ENCODE assay signal across 18 cellular contexts in genomic region chr7:114934758-114935157, GRCh38. TPM values are rescaled to one million over a fixed set of nuclear protein-coding genes. Genes with fewer than 3 reads are reported as not detected.
DNase-seq lines count a peak whose midpoint lies in the region; ATAC-seq, FAIRE-seq and TF ChIP-seq lines count a peak whose summit lies in the region.
"Had no signal": no experiment of that assay in that cellular context is flagged by ENCODE, and none has a peak within 500 bp of the region (broad histone marks: within the 10 kb centered on the region; RNA-seq: fewer than 3 reads in every experiment).

No MANE protein-coding gene starts in this region.

- H3K4me3 ChIP-seq in esophagus muscularis mucosa: no peak overlapping the region
- H3K4me3 ChIP-seq: PC-9, right atrium auricular region had no signal

- no peaks in the 10 kb centered on the region for H3K9me3 ChIP-seq in esophagus muscularis mucosa
- H3K9me3 ChIP-seq: right atrium auricular region had no signal

- H3K27me3 ChIP-seq in esophagus muscularis mucosa: no peaks in the 10 kb centered on the region
- H3K27me3 ChIP-seq: right atrium auricular region had no signal

- no peak overlapping the region for H3K27ac ChIP-seq in esophagus muscularis mucosa (replicated peaks in 1 of 4)
- H3K27ac ChIP-seq: PC-9 had no signal

- no peak for TF ChIP-seq EP300 in esophagus muscularis mucosa (IDR thresholded peaks at IDR 0.05)

- DNase-seq in Right ventricle myocardium superior: no peak
- DNase-seq in cardiac septum (ENCODE audit: low spot score): no peak
- no peak for DNase-seq in RCC 7860 (ENCODE audit: low spot score)
- peak; percentile 46 for DNase-seq in fibroblast of gingiva (ENCODE audit: low read depth)
- DNase-seq in NCI-H1436 treated with DMSO at 0.1 percent for 48 hours (lab: John Stamatoyannopoulos, UW): no peak
- no peak for DNase-seq in esophagus muscularis mucosa (ENCODE audit: extremely low spot score)
- DNase-seq in NCI-H1694 treated with DMSO at 0.1 percent for 48 hours (lab: John Stamatoyannopoulos, UW): no peak
- DNase-seq: activated CD4-positive, alpha-beta T cell treated with anti-CD3 and anti-CD28 coated beads for 48 hours; activated naive CD8-positive, alpha-beta T cell treated with anti-CD3 and anti-CD28 coated beads, Interleukin-2, amount 10 ng/mL, durations not matched to agents 7 days and 5 days; dermis blood vessel endothelial cell; DND-41; NCI-H1105; occipital lobe; PC-9 had no signal

- FAIRE-seq in RCC 7860 (lab: Jason Lieb, UNC): peak; percentile 35
- FAIRE-seq: TTC549 had no signal

- intact Hi-C loops in Right ventricle myocardium superior (cut with DNase I) (no loop called here), cardiac septum (cut with DNase I) (no loop called here), esophagus muscularis mucosa (cut with DNase I) (no loop called here)

- peaks cover 16 to 84% (median 70%) of the 10 kb centered on the region in 4 donors for H3K4me1 ChIP-seq in esophagus muscularis mucosa

- 100% methylated on average over 1 of the region's 1 CpG for WGBS in esophagus muscularis mucosa

- TF ChIP-seq POLR2A in esophagus muscularis mucosa (IDR thresholded peaks at IDR 0.05; ENCODE audit: low read depth): no peak

- no peaks in the 10 kb centered on the region for H3K36me3 ChIP-seq in esophagus muscularis mucosa
- H3K36me3 ChIP-seq: right atrium auricular region had no signal

- no peak for TF ChIP-seq CTCF in esophagus muscularis mucosa (IDR thresholded peaks at IDR 0.05)

- ATAC-seq in Right ventricle myocardium superior (ENCODE audit: poor library complexity): peak; percentile 28
- no peak for ATAC-seq in SK-N-SH treated with all-trans-retinoic acid at 6 μM for 48 hours
- ATAC-seq: esophagus mucosa had no signal

TF ChIP-seq in SK-N-SH treated with all-trans-retinoic acid at 6 μM for 48 hours, 23 proteins besides CTCF, POLR2A, EP300 and RAD21:
- TF ChIP-seq TOX (CRISPR knock-in tag; IDR thresholded peaks at IDR 0.05; ENCODE audit: borderline replicate concordance) (no peak), ARNTL (CRISPR knock-in tag; IDR thresholded peaks at IDR 0.05; ENCODE audit: borderline replicate concordance, low read depth) (no peak), OSR1 (CRISPR knock-in tag; IDR thresholded peaks at IDR 0.05) (no peak), PPARA (CRISPR knock-in tag; IDR thresholded peaks at IDR 0.05; ENCODE audit: borderline replicate concordance) (no peak), ZNF8 (CRISPR knock-in tag; IDR thresholded peaks at IDR 0.05) (no peak), GLIS3 (CRISPR knock-in tag; IDR thresholded peaks at IDR 0.05) (no peak), CSDC2 (CRISPR knock-in tag; IDR thresholded peaks at IDR 0.05) (no peak)

RNA-seq across cellular contexts. Expression of gene MDFIC, which starts 12.9 kb away (rescaled TPM):
- total RNA-seq in Right ventricle myocardium superior: 12.9 TPM
- total RNA-seq in cardiac septum: 49.8 TPM
- total RNA-seq in esophagus muscularis mucosa: 10 to 100 TPM; 34.5 to 71.3 (median 36.5) TPM
